Comparison of ENCODE assay signal across 8 cellular contexts in the genomic region with DNA sequence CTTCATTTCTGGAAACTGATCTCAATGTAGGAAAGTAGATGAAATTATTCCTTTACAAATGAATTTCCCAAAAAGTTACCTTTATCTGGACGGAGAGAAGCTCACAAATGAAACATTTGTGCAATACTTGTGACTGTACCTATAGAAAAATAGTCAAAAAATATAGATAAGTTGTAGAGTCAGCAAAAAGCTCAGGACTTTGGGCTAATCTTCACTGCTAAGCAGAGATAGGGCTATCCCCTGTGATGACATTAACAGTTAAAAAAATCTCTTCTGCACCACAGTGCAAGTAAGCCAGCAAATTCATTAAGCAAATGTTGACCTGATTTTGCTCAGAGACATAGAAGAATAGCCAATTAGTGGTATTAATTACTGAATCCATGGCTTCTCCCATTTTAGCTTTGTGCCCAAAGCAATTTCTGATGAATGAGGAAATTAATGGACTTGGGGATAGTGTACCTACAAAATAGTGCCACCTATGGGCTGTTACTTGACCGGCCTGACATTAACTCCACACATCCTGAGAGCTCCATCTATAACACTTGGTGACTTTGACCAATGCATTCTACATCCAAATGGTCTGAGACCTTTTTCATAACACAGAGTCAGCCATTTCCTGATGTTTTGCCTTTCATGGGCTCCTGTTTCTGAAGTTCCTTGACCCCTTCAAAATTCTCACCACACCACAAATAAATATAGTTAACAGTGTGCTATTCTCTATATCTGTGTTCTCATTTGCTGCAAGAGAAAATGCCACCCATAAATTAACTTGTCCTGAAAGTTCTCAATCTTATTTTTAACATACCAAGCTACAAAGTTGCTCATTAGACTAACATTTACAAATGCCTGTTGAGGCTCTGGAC.
DNase-seq lines count a peak whose midpoint lies in the region; ATAC-seq and TF ChIP-seq lines count a peak whose summit lies in the region.

No MANE protein-coding gene starts in this region.

- no peaks in the 10 kb centered on the region for H3K9me3 ChIP-seq in gastrocnemius medialis

- intact Hi-C loops in gastrocnemius medialis (cut with DNase I; ENCODE audit: low total_unique reads) = loop anchor here (2.0 kb wide), 1 partner anchor 299 kb away; no protein-coding TSS in a partner anchor

- H3K9me3 Mint-ChIP-seq in HFFc6 = no peaks in the 10 kb centered on the region

- no peak overlapping the region for H3K4me3 Mint-ChIP-seq in HFFc6

- H3K27ac ChIP-seq in gastrocnemius medialis = no peak overlapping the region

- H3K4me1 Mint-ChIP-seq in HFFc6 (ENCODE audit: low read depth) = peaks cover 6% of the 10 kb centered on the region; the same call in 1 of the 2 replicates

- in situ Hi-C loops in gastrocnemius medialis (cut with MboI; ENCODE audit: low sequenced_read_pairs in 4 of 4) = loop anchor here in 1 of 4 donors (25.0 kb wide), 1 partner anchor 112 kb away; a partner anchor contains a TSS

- TF ChIP-seq CTCF in HFFc6 (IDR thresholded peaks at IDR 0.05) (peak; percentile 82), gastrocnemius medialis (IDR thresholded peaks at IDR 0.05 in 4 of 5, conservative IDR thresholded peaks at IDR 0.05 in 1 of 5) (peak in 1 of 5 experiments; percentile 45)

- H3K27ac Mint-ChIP-seq in HFFc6 = no peak overlapping the region

- TF ChIP-seq POLR2A in gastrocnemius medialis (IDR thresholded peaks at IDR 0.05) = no peak

- H3K4me1 ChIP-seq in gastrocnemius medialis = no peaks in the 10 kb centered on the region

- H3K36me3 Mint-ChIP-seq in HFFc6 (ENCODE audit: low read depth) = no peaks in the 10 kb centered on the region

- H3K36me3 ChIP-seq in gastrocnemius medialis = no peaks in the 10 kb centered on the region

- no peak overlapping the region for H3K4me3 ChIP-seq in gastrocnemius medialis

- no peaks in the 10 kb centered on the region; the same call in none of the 2 replicates for H3K27me3 Mint-ChIP-seq in HFFc6 (ENCODE audit: insufficient read depth)

- DNase-seq in NCI-H2171 treated with DMSO at 0.1 percent for 48 hours (lab: John Stamatoyannopoulos, UW) (peak; percentile 25), NCI-H2171 (lab: John Stamatoyannopoulos, UW) (no peak), HFFc6 (peak; percentile 23), NCI-H526 treated with DMSO at 0.1 percent for 48 hours (lab: John Stamatoyannopoulos, UW) (peak; percentile 19), cerebellar cortex (ENCODE audit: low spot score) (peak; percentile 69), medulla oblongata (ENCODE audit: extremely low spot score) (peak; percentile 51), gastrocnemius medialis (no peak)

- no peaks in the 10 kb centered on the region for H3K27me3 ChIP-seq in gastrocnemius medialis

- ATAC-seq in GM21737 (IDR thresholded peaks at IDR 0.05; ENCODE audit: unreplicated experiment) (no peak), gastrocnemius medialis (no peak)

Comparison
In these comparisons a context has a peak if more than half of its experiments do, and no peak if none do; other contexts are left out.
1. DNase-seq: peak in NCI-H2171 treated with DMSO at 0.1 percent for 48 hours (single experiment), HFFc6 (single experiment), NCI-H526 treated with DMSO at 0.1 percent for 48 hours (single experiment), cerebellar cortex (single experiment) and medulla oblongata (single experiment); none in NCI-H2171 (single experiment) and gastrocnemius medialis (0 of 2).